ENCODE assay signal across 9 cellular contexts in the genomic region with DNA sequence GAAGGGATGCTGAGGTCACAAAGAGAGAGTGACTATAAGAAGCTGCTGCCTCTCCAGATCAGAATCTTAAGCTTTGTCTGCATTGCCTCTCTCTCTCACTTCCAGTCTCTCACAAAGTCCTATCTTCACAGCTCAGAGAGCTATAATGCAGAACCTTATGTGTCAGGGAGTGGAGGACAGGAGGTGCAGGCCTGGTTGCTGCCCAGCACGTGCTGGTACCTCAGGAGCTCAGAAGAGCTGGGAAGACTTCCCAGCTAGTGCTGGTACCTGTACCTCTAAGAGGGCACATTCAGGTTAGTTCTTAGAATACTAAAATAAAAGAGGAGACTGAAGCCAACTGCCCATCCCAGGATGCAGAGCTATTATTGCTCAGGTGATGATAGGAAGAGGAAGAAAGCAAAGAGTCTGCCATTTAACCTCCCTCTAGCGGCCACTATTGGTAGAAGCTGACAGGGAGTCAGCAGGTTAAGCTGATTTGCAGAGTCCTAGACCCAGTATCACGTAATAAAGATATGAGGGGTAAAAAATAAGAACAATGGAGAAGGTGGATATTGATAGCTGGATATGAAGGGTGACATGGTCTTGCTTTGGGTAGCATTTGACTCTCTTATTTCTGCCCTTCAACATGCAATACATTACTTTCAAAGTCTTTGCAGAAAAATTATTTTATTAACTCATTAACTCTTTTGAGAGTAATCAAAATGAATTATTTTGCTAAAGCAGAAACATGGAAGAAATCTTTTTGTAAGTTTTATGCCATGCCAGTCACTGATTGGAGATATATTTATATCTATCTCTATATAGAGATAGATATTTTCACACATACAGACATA.
A peak's percentile ranks its signal among the peaks of the same experiment; 100 is the strongest.
DNase-seq lines count a peak whose midpoint lies in the region; ATAC-seq, FAIRE-seq and TF ChIP-seq lines count a peak whose summit lies in the region.
"Had no signal": no experiment of that assay in that cellular context is flagged by ENCODE, and none has a peak within 500 bp of the region (broad histone marks: within the 10 kb centered on the region; RNA-seq: fewer than 3 reads in every experiment).

No MANE protein-coding gene starts in this region.

- TF ChIP-seq POLR2A in sigmoid colon (IDR thresholded peaks at IDR 0.05) = no peak

- H3K79me2 ChIP-seq in OCI-LY3 (ENCODE audit: low read length) (peaks cover 21% of the 10 kb centered on the region), smooth muscle cell (ENCODE audit: low read depth) (no peaks in the 10 kb centered on the region)

- 66% methylated on average over 3 of the region's 3 CpGs for WGBS in smooth muscle cell (ENCODE audit: low lambda C conversion rate)
- WGBS in sigmoid colon, 2 donors = 45 to 67% methylated on average over 3 of the region's 3 CpGs

- no peaks in the 10 kb centered on the region for H3K27me3 ChIP-seq in CD8-positive, alpha-beta memory T cell (ENCODE audit: insufficient read depth, low read length, poor library complexity, severe bottlenecking)
- H3K27me3 ChIP-seq in OCI-LY3 (ENCODE audit: low read depth, low read length) = no peaks in the 10 kb centered on the region
- H3K27me3 ChIP-seq in smooth muscle cell (ENCODE audit: low read depth) = no peaks in the 10 kb centered on the region
- no peaks in the 10 kb centered on the region for H3K27me3 ChIP-seq in sigmoid colon

- no peaks in the 10 kb centered on the region for H3K9me3 ChIP-seq in CD8-positive, alpha-beta memory T cell (ENCODE audit: low read length)
- H3K9me3 ChIP-seq in OCI-LY3 (ENCODE audit: insufficient read depth, low read length) = no peaks in the 10 kb centered on the region
- no peaks in the 10 kb centered on the region for H3K9me3 ChIP-seq in smooth muscle cell (replicated peaks; ENCODE audit: low read depth)
- H3K9me3 ChIP-seq in sigmoid colon = no peaks in the 10 kb centered on the region

- TF ChIP-seq CTCF in OCI-LY3 (IDR thresholded peaks at IDR 0.05; ENCODE audit: low read depth, low read length) (peak; percentile 94), foreskin fibroblast (IDR thresholded peaks at IDR 0.05; ENCODE audit: low read depth, low read length) (peak; percentile 63), smooth muscle cell (IDR thresholded peaks at IDR 0.05; ENCODE audit: borderline replicate concordance, insufficient read depth, poor library complexity, severe bottlenecking) (peak; percentile 71), sigmoid colon (IDR thresholded peaks at IDR 0.05) (peak in 2 of 4 experiments; percentile 27 to 31)

- H3F3A ChIP-seq in smooth muscle cell (ENCODE audit: low read depth) = no peaks in the 10 kb centered on the region

- no peaks in the 10 kb centered on the region for H3K9me3 Mint-ChIP-seq in CD8-positive, alpha-beta memory T cell
- H3K9me3 Mint-ChIP-seq: activated naive CD4-positive, alpha-beta T cell treated with anti-CD3 and anti-CD28 coated beads, Interleukin-2, amount 50 U/mL, for 24 hours had no signal

- TF ChIP-seq EP300 in sigmoid colon (IDR thresholded peaks at IDR 0.05) = no peak

- H2AFZ ChIP-seq in OCI-LY3 (ENCODE audit: low read depth, low read length) (peak overlapping the region; percentile 34), smooth muscle cell (ENCODE audit: low read depth) (no peak overlapping the region)

- H3K9ac ChIP-seq in OCI-LY3 (ENCODE audit: low read length) = peak overlapping the region; percentile 84
- no peak overlapping the region for H3K9ac ChIP-seq in smooth muscle cell (ENCODE audit: low read depth)

- intact Hi-C loops in sigmoid colon (cut with DNase I) = no loop called here

- CTCF ChIA-PET in CD8-positive, alpha-beta memory T cell (lab: Charles Lee) = interaction anchor here (0.7 to 2.9 kb wide), 31 partner anchors 9 to 357 kb away, joined by 3 to 36 read pairs (median 4); partner anchors contain the start of gene IVNS1ABP

- ATAC-seq in HG03354 (IDR thresholded peaks at IDR 0.05; ENCODE audit: poor library complexity, severe bottlenecking, unreplicated experiment) = peak; percentile 85

- no peaks in the 10 kb centered on the region for H3K27me3 Mint-ChIP-seq in CD8-positive, alpha-beta memory T cell
- H3K27me3 Mint-ChIP-seq: activated naive CD4-positive, alpha-beta T cell treated with anti-CD3 and anti-CD28 coated beads, Interleukin-2, amount 50 U/mL, for 24 hours had no signal

- H3K4me1 ChIP-seq in CD8-positive, alpha-beta memory T cell (ENCODE audit: insufficient read depth, low read length) = peaks cover 13% of the 10 kb centered on the region
- H3K4me1 ChIP-seq in OCI-LY3 (ENCODE audit: low read length) (peaks cover 84% of the 10 kb centered on the region), smooth muscle cell (ENCODE audit: low read depth) (peaks cover 3% of the 10 kb centered on the region), sigmoid colon (no peaks in the 10 kb centered on the region)

- H3K27ac Mint-ChIP-seq in CD8-positive, alpha-beta memory T cell = peak overlapping the region in 6 of 8 donors; percentile 36 to 70 (median 54)
- H3K27ac Mint-ChIP-seq: activated naive CD4-positive, alpha-beta T cell treated with anti-CD3 and anti-CD28 coated beads, Interleukin-2, amount 50 U/mL, for 24 hours had no signal

- peak; percentile 89 for FAIRE-seq in GM19239 (lab: Jason Lieb, UNC)

- H3K4me1 Mint-ChIP-seq in CD8-positive, alpha-beta memory T cell = peaks cover 19 to 34% (median 32%) of the 10 kb centered on the region in 3 donors

- H3K4me3 ChIP-seq in CD8-positive, alpha-beta memory T cell (ENCODE audit: low read length) = no peak overlapping the region
- H3K4me3 ChIP-seq in OCI-LY3 (ENCODE audit: low read length) (no peak overlapping the region), foreskin fibroblast (ENCODE audit: low read depth in 1 of 2, low read length in 2 of 2) (no peak overlapping the region), smooth muscle cell (no peak overlapping the region), sigmoid colon (no peak overlapping the region)

- H3K4me3 Mint-ChIP-seq in CD8-positive, alpha-beta memory T cell = no peak overlapping the region
- H3K4me3 Mint-ChIP-seq: activated naive CD4-positive, alpha-beta T cell treated with anti-CD3 and anti-CD28 coated beads, Interleukin-2, amount 50 U/mL, for 24 hours had no signal

- H3K27ac ChIP-seq in CD8-positive, alpha-beta memory T cell (ENCODE audit: low read depth, low read length) = no peak overlapping the region
- H3K27ac ChIP-seq in OCI-LY3 (ENCODE audit: low read length) = peak overlapping the region; percentile 96
- H3K27ac ChIP-seq in smooth muscle cell (ENCODE audit: low read depth) = no peak overlapping the region
- no peak overlapping the region for H3K27ac ChIP-seq in sigmoid colon

- DNase-seq in CD8-positive, alpha-beta memory T cell = peak; percentile 24 to 72 (median 47)
- DNase-seq in GM19239 (ENCODE audit: insufficient read length, low spot score) = peak; percentile 26
- DNase-seq in activated T-cell treated with anti-CD3 and anti-CD28 coated beads for 48 hours (ENCODE audit: low read depth) = peak; percentile 13
- peak; percentile 14 to 68 for DNase-seq in foreskin fibroblast
- DNase-seq in smooth muscle cell (lab: John Stamatoyannopoulos, UW; ENCODE audit: unreplicated experiment) = no peak
- no peak for DNase-seq in sigmoid colon

- no peaks in the 10 kb centered on the region for H4K20me1 ChIP-seq in OCI-LY3 (ENCODE audit: insufficient read depth, low read length)
- H4K20me1 ChIP-seq in smooth muscle cell (ENCODE audit: low read depth) = no peaks in the 10 kb centered on the region

- H3K36me3 Mint-ChIP-seq in CD8-positive, alpha-beta memory T cell = no peaks in the 10 kb centered on the region
- H3K36me3 Mint-ChIP-seq: activated naive CD4-positive, alpha-beta T cell treated with anti-CD3 and anti-CD28 coated beads, Interleukin-2, amount 50 U/mL, for 24 hours had no signal

- POLR2A ChIA-PET in CD8-positive, alpha-beta memory T cell (lab: Charles Lee) = interaction anchor here (2.3 to 3.8 kb wide), 2 partner anchors 29 to 279 kb away, joined by 12 to 28 read pairs; partner anchors contain the start of gene IVNS1ABP

- H3K4me2 ChIP-seq in OCI-LY3 (ENCODE audit: low read length) = peak overlapping the region; percentile 23
- H3K4me2 ChIP-seq in smooth muscle cell = no peak overlapping the region

- no peaks in the 10 kb centered on the region for H3K36me3 ChIP-seq in CD8-positive, alpha-beta memory T cell (ENCODE audit: insufficient read depth, low read length)
- H3K36me3 ChIP-seq in OCI-LY3 (replicated peaks; ENCODE audit: low read depth, low read length) (no peaks in the 10 kb centered on the region), smooth muscle cell (ENCODE audit: low read depth) (no peaks in the 10 kb centered on the region), sigmoid colon (no peaks in the 10 kb centered on the region)

Comparison
In these comparisons a context has a peak if more than half of its experiments do, and no peak if none do; other contexts are left out.
1. DNase-seq: peak in CD8-positive, alpha-beta memory T cell (5 of 5), GM19239 (single experiment), activated T-cell treated with anti-CD3 and anti-CD28 coated beads for 48 hours (single experiment) and foreskin fibroblast (2 of 2); none in smooth muscle cell (single experiment) and sigmoid colon (single experiment).